Comparison of ENCODE assay signal across 22 cellular contexts in genomic region chr9:133580971-133581370, GRCh38. TPM values are rescaled to one million over a fixed set of nuclear protein-coding genes. Genes with fewer than 3 reads are reported as not detected.
"Had no signal": no experiment of that assay in that cellular context is flagged by ENCODE, and none has a peak within 500 bp of the region (broad histone marks: within the 10 kb centered on the region; RNA-seq: fewer than 3 reads in every experiment).

No MANE protein-coding gene starts in this region.

- H3K36me3 ChIP-seq: thyroid gland had no signal

- ATAC-seq: activated CD8-positive, alpha-beta T cell treated with anti-CD3 and anti-CD28 coated beads for 36 hours; activated naive CD8-positive, alpha-beta T cell treated with anti-CD3 and anti-CD28 coated beads, Interleukin-2, amount 50 U/mL, for 24 hours; natural killer cell treated with Interleukin-12 subunit alpha and Interleukin-12 subunit beta and Interleukin-15 and Interleukin-18, amount 100 ng/mL, for 72 hours; T-cell had no signal

- DNase-seq: activated CD4-positive, alpha-beta T cell treated with anti-CD3 and anti-CD28 coated beads, Interleukin-2, amount 10 ng/mL, durations not matched to agents 24 days and 14 days; activated CD8-positive, alpha-beta T cell treated with anti-CD3 and anti-CD28 coated beads for 36 hours; activated effector memory CD4-positive, alpha-beta T cell treated with Interleukin-2 at 50 U/mL for 16 hours; activated naive CD4-positive, alpha-beta T cell treated with anti-CD3 and anti-CD28 coated beads, Interleukin-2, amount 10 ng/mL, durations not matched to agents 7 days and 5 days; activated naive CD8-positive, alpha-beta T cell treated with anti-CD3 and anti-CD28 coated beads, Interleukin-2, amount 50 U/mL, for 24 hours; activated T-cell treated with anti-CD3 and anti-CD28 coated beads, Interleukin-2, amount 50 U/mL, for 1 hour; aorta; cerebellar nuclear complex; cortex of kidney; erythroblast; stimulated activated CD4-positive, alpha-beta T cell treated with anti-CD3 and anti-CD28 coated beads, Interleukin-2, amount 100 ng/mL, for 24 hours; stimulated activated naive CD4-positive, alpha-beta T cell treated with Interleukin-2 at 50 U/mL for 16 hours; T-cell; T-helper 9 cell had no signal

- H3K9me3 ChIP-seq: thyroid gland had no signal

- H3K27ac ChIP-seq: thyroid gland had no signal

- H3K4me3 ChIP-seq: thyroid gland had no signal

RNA-seq across cellular contexts. Expression of gene FAM163B, which starts 28.2 kb away (rescaled TPM):
- total RNA-seq: activated CD4-positive, alpha-beta T cell treated with anti-CD3 and anti-CD28 coated beads, Interleukin-2, amount 10 ng/mL, durations not matched to agents 24 days and 14 days; activated CD8-positive, alpha-beta T cell treated with anti-CD3 and anti-CD28 coated beads for 36 hours; aorta; kidney epithelial cell; lower leg skin; mesenteric fat pad; natural killer cell treated with Interleukin-12 subunit alpha and Interleukin-12 subunit beta and Interleukin-15 and Interleukin-18, amount 100 ng/mL, for 72 hours; renal cortical epithelial cell; subcutaneous adipose tissue; T-cell; thyroid gland had no signal
- polyA plus RNA-seq: aorta had no signal

RNA-seq across cellular contexts. Expression of gene ADAMTSL2, which starts 46.5 kb away (rescaled TPM):
- total RNA-seq: activated CD4-positive, alpha-beta T cell treated with anti-CD3 and anti-CD28 coated beads, Interleukin-2, amount 10 ng/mL, durations not matched to agents 24 days and 14 days; natural killer cell treated with Interleukin-12 subunit alpha and Interleukin-12 subunit beta and Interleukin-15 and Interleukin-18, amount 100 ng/mL, for 72 hours had no signal

RNA-seq across cellular contexts. Expression of gene DBH, which starts 55.2 kb away (rescaled TPM):
- total RNA-seq: activated CD4-positive, alpha-beta T cell treated with anti-CD3 and anti-CD28 coated beads, Interleukin-2, amount 10 ng/mL, durations not matched to agents 24 days and 14 days; activated CD8-positive, alpha-beta T cell treated with anti-CD3 and anti-CD28 coated beads for 36 hours; aorta; kidney epithelial cell; mesenteric fat pad; natural killer cell treated with Interleukin-12 subunit alpha and Interleukin-12 subunit beta and Interleukin-15 and Interleukin-18, amount 100 ng/mL, for 72 hours; renal cortical epithelial cell; subcutaneous adipose tissue had no signal
- polyA plus RNA-seq: aorta had no signal

RNA-seq across cellular contexts. Expression of gene MYMK, which starts 56.2 kb away (rescaled TPM):
- total RNA-seq: activated CD4-positive, alpha-beta T cell treated with anti-CD3 and anti-CD28 coated beads, Interleukin-2, amount 10 ng/mL, durations not matched to agents 24 days and 14 days; activated CD8-positive, alpha-beta T cell treated with anti-CD3 and anti-CD28 coated beads for 36 hours; aorta; frontal cortex; kidney epithelial cell; lower leg skin; mesenteric fat pad; natural killer cell treated with Interleukin-12 subunit alpha and Interleukin-12 subunit beta and Interleukin-15 and Interleukin-18, amount 100 ng/mL, for 72 hours; renal cortical epithelial cell; subcutaneous adipose tissue; T-cell; thyroid gland had no signal
- polyA plus RNA-seq: aorta had no signal
